Comparison of ENCODE assay signal across 14 cellular contexts in the genomic region with DNA sequence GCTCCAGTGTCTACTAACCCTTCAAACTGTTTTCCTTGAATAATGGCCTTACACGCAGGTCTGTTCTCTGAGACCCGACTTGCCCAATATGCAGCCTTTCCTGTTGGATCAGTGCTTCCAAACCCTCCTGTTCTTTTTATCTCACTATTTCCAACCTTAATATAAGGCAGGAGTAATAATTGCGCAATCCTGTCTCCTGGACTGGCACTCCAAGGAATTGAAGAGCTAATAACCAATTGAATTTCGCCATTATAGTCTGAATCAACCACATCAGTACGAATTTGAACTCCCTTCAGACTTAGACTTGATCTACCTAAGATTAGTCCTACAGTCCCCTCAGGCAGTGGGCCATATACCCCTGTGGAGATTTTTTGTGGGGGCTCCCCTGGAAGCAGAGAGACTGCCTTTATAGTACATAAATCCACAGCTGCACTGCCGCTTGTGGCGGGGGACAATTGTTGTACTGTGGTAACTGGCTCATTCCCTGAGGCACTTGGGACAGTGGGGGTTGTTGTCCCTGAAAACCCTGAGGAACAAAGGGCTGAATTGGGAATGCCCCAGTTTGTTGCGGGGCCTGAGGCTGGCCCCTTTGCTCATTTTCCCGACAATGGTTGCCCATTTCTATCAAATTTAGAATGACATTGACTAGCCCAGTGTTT. TPM values are rescaled to one million over a fixed set of nuclear protein-coding genes. Genes with fewer than 3 reads are reported as not detected.
"Had no signal": no experiment of that assay in that cellular context is flagged by ENCODE, and none has a peak within 500 bp of the region (broad histone marks: within the 10 kb centered on the region; RNA-seq: fewer than 3 reads in every experiment).

No MANE protein-coding gene starts in this region.

RNA-seq across cellular contexts. Expression of gene CR1L, which starts 6.3 kb away (rescaled TPM):
- total RNA-seq: dermis microvascular lymphatic vessel endothelial cell; epithelial cell of proximal tubule; esophagus muscularis mucosa; fibroblast of lung; left ventricle myocardium superior; mucosa of descending colon; natural killer cell treated with Interleukin-12 subunit alpha and Interleukin-12 subunit beta and Interleukin-15 and Interleukin-18, amount 100 ng/mL, for 72 hours; neural crest cell; osteoblast; prostate gland; right atrium auricular region; smooth muscle cell; thoracic aorta had no signal
- polyA plus RNA-seq: fibroblast of lung, keratinocyte had no signal
